Comparison of ENCODE assay signal across 13 cellular contexts in the genomic region with DNA sequence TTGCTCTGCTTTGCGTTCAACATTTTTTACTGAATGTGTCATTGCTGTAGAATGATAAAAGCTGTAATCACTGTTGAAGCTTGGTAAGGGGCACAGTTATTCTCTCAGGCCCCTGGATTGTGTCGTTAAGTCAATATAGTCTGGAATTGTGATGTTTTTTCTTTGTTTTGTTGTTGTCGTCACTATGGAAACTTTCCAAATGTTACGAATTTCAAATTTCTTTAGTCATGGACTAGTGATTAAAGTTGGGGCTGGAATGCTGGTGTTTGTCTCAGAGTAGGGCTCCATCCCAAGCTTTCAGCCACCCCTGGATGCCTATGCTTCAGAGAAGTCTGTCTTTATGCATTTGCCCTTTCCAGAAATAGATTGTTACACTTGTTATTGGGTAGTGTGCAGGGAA.
DNase-seq lines count a peak whose midpoint lies in the region; ATAC-seq and TF ChIP-seq lines count a peak whose summit lies in the region.
"Had no signal": no experiment of that assay in that cellular context is flagged by ENCODE, and none has a peak within 500 bp of the region (broad histone marks: within the 10 kb centered on the region; RNA-seq: fewer than 3 reads in every experiment).

No MANE protein-coding gene starts in this region.

- peak overlapping the region; percentile 61 for H3K27ac ChIP-seq in HUES48 (ENCODE audit: low read depth, low read length)
- H3K27ac ChIP-seq in iPS DF 6.9 (ENCODE audit: low read length) = no peak overlapping the region
- no peak overlapping the region for H3K27ac ChIP-seq in foreskin keratinocyte
- H3K27ac ChIP-seq: Peyer's patch had no signal

- ATAC-seq in WTC11 = peak; percentile 88
- no peak for ATAC-seq in GM21825 (IDR thresholded peaks at IDR 0.05; ENCODE audit: unreplicated experiment)
- ATAC-seq in foreskin keratinocyte = no peak
- ATAC-seq: Right ventricle myocardium inferior had no signal

- 0 out of 2 replicates have a peak overlapping the region, but pooled peaks have one; percentile 7 for H3K9ac ChIP-seq in HUES48 (ENCODE audit: low read depth, low read length)

- H3K4me1 ChIP-seq in HUES48 (ENCODE audit: control insufficient read depth, insufficient read depth, low read length) (peaks cover 23% of the 10 kb centered on the region), iPS DF 6.9 (ENCODE audit: control insufficient read depth, insufficient read depth, low read length) (no peaks in the 10 kb centered on the region; the same call in 1 of the 2 replicates), neuron (ENCODE audit: insufficient read depth, low read length) (no peaks in the 10 kb centered on the region), foreskin keratinocyte (no peaks in the 10 kb centered on the region), HAP-1 (no peaks in the 10 kb centered on the region; the same call in none of the 2 replicates)
- H3K4me1 ChIP-seq: Peyer's patch had no signal

- DNase-seq in WTC11 (ENCODE audit: low spot score) (no peak), iPS DF 6.9 (ENCODE audit: low read depth, low spot score) (peak; percentile 25), foreskin keratinocyte (no peak), HAP-1 (ENCODE audit: low spot score in 2 of 2) (no peak), type B pancreatic cell (ENCODE audit: extremely low spot score, unreplicated experiment) (no peak)
- DNase-seq: C1 segment of cervical spinal cord, H7, NCI-H2029, Peyer's patch had no signal

- H3K27me3 Mint-ChIP-seq in WTC11 (ENCODE audit: low read depth) (no peaks in the 10 kb centered on the region), type B pancreatic cell (peaks cover 26% of the 10 kb centered on the region)

- H3K4me3 Mint-ChIP-seq in WTC11 = no peak overlapping the region
- no peak overlapping the region for H3K4me3 Mint-ChIP-seq in type B pancreatic cell

- H3K9me3 Mint-ChIP-seq in WTC11 (0 out of 2 replicates have a peak, but pooled peaks cover 3% of the 10 kb centered on the region), type B pancreatic cell (no peaks in the 10 kb centered on the region)

- peaks cover 25% of the 10 kb centered on the region for H3K4me1 Mint-ChIP-seq in WTC11
- no peaks in the 10 kb centered on the region for H3K4me1 Mint-ChIP-seq in type B pancreatic cell (ENCODE audit: unreplicated experiment)

- H3K36me3 Mint-ChIP-seq in WTC11 (no peaks in the 10 kb centered on the region), type B pancreatic cell (no peaks in the 10 kb centered on the region)

- H2AFZ ChIP-seq in neuron (ENCODE audit: low read depth, low read length) = peak overlapping the region; percentile 14

- in situ Hi-C loops in HAP-1 (cut with MboI; ENCODE audit: low sequenced_read_pairs) = no loop called here

- POLR2A ChIA-PET in WTC11 (lab: Charles Lee) = no interaction called here

- H3K27me3 ChIP-seq in HUES48 (ENCODE audit: control insufficient read depth, insufficient read depth, low read length) (no peaks in the 10 kb centered on the region), iPS DF 6.9 (ENCODE audit: control insufficient read depth, insufficient read depth, low read length) (no peaks in the 10 kb centered on the region), neuron (ENCODE audit: insufficient read depth, low read length) (no peaks in the 10 kb centered on the region), foreskin keratinocyte (no peaks in the 10 kb centered on the region), HAP-1 (ENCODE audit: low read depth) (no peaks in the 10 kb centered on the region; the same call in 1 of the 2 replicates)
- H3K27me3 ChIP-seq: Peyer's patch had no signal

- H3K36me3 ChIP-seq in HUES48 (ENCODE audit: control insufficient read depth, insufficient read depth, low read length) (no peaks in the 10 kb centered on the region), iPS DF 6.9 (ENCODE audit: control insufficient read depth, insufficient read depth, low read length) (no peaks in the 10 kb centered on the region), neuron (ENCODE audit: insufficient read depth, low read length) (no peaks in the 10 kb centered on the region), HAP-1 (replicated peaks) (no peaks in the 10 kb centered on the region)
- H3K36me3 ChIP-seq: Peyer's patch had no signal

- no CpG with 5 or more reads among the region's 4 CpGs for WGBS in iPS DF 6.9 (ENCODE audit: insufficient coverage, insufficient read length)

- TF ChIP-seq CTCF in WTC11 (IDR thresholded peaks at IDR 0.05) = no peak
- no peak for TF ChIP-seq CTCF in foreskin keratinocyte (conservative IDR thresholded peaks at IDR 0.05)
- no peak for TF ChIP-seq CTCF in type B pancreatic cell (conservative IDR thresholded peaks at IDR 0.05)

- CTCF ChIA-PET in WTC11 (lab: Charles Lee) = no interaction called here

- H3K27ac Mint-ChIP-seq in WTC11 (0 out of 2 replicates have a peak overlapping the region, but pooled peaks have one; percentile 63), type B pancreatic cell (no peak overlapping the region)

- H3K9me3 ChIP-seq in HUES48 (ENCODE audit: control insufficient read depth, insufficient read depth, low read length) = no peaks in the 10 kb centered on the region
- no peaks in the 10 kb centered on the region for H3K9me3 ChIP-seq in iPS DF 6.9 (ENCODE audit: control insufficient read depth, insufficient read depth, low read length)
- H3K9me3 ChIP-seq in neuron (ENCODE audit: low read length) = no peaks in the 10 kb centered on the region
- no peaks in the 10 kb centered on the region for H3K9me3 ChIP-seq in HAP-1
- H3K9me3 ChIP-seq: Peyer's patch had no signal

- H3K4me3 ChIP-seq in HUES48 (ENCODE audit: low read depth, low read length) (no peak overlapping the region), iPS DF 6.9 (ENCODE audit: low read length) (no peak overlapping the region), neuron (ENCODE audit: low read length) (no peak overlapping the region), HAP-1 (no peak overlapping the region)
- H3K4me3 ChIP-seq: Peyer's patch had no signal

TF ChIP-seq in WTC11, 78 proteins besides CTCF, POLR2A, EP300 and RAD21:
- TF ChIP-seq, protein P1, sequence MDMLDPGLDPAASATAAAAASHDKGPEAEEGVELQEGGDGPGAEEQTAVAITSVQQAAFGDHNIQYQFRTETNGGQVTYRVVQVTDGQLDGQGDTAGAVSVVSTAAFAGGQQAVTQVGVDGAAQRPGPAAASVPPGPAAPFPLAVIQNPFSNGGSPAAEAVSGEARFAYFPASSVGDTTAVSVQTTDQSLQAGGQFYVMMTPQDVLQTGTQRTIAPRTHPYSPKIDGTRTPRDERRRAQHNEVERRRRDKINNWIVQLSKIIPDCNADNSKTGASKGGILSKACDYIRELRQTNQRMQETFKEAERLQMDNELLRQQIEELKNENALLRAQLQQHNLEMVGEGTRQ (CRISPR knock-in tag; IDR thresholded peaks at IDR 0.05) = no peak
- TF ChIP-seq ZNF317 (CRISPR knock-in tag; IDR thresholded peaks at IDR 0.05; ENCODE audit: borderline replicate concordance, low read depth) = no peak
- TF ChIP-seq, protein P2, sequence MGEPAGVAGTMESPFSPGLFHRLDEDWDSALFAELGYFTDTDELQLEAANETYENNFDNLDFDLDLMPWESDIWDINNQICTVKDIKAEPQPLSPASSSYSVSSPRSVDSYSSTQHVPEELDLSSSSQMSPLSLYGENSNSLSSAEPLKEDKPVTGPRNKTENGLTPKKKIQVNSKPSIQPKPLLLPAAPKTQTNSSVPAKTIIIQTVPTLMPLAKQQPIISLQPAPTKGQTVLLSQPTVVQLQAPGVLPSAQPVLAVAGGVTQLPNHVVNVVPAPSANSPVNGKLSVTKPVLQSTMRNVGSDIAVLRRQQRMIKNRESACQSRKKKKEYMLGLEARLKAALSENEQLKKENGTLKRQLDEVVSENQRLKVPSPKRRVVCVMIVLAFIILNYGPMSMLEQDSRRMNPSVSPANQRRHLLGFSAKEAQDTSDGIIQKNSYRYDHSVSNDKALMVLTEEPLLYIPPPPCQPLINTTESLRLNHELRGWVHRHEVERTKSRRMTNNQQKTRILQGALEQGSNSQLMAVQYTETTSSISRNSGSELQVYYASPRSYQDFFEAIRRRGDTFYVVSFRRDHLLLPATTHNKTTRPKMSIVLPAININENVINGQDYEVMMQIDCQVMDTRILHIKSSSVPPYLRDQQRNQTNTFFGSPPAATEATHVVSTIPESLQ (CRISPR knock-in tag; IDR thresholded peaks at IDR 0.05) = no peak
- TF ChIP-seq JUN (CRISPR knock-in tag; IDR thresholded peaks at IDR 0.05) = no peak
- TF ChIP-seq, protein P3, sequence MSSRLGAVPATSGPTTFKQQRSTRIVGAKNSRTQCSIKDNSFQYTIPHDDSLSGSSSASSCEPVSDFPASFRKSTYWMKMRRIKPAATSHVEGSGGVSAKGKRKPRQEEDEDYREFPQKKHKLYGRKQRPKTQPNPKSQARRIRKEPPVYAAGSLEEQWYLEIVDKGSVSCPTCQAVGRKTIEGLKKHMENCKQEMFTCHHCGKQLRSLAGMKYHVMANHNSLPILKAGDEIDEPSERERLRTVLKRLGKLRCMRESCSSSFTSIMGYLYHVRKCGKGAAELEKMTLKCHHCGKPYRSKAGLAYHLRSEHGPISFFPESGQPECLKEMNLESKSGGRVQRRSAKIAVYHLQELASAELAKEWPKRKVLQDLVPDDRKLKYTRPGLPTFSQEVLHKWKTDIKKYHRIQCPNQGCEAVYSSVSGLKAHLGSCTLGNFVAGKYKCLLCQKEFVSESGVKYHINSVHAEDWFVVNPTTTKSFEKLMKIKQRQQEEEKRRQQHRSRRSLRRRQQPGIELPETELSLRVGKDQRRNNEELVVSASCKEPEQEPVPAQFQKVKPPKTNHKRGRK (CRISPR knock-in tag; IDR thresholded peaks at IDR 0.05; ENCODE audit: borderline replicate concordance) = no peak
- TF ChIP-seq FOXK1 (CRISPR knock-in tag; IDR thresholded peaks at IDR 0.05) = no peak
- TF ChIP-seq, protein P4, sequence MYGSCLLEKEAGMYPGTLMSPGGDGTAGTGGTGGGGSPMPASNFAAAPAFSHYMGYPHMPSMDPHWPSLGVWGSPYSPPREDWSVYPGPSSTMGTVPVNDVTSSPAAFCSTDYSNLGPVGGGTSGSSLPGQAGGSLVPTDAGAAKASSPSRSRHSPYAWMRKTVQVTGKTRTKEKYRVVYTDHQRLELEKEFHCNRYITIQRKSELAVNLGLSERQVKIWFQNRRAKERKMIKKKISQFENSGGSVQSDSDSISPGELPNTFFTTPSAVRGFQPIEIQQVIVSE (CRISPR knock-in tag; IDR thresholded peaks at IDR 0.05; ENCODE audit: borderline replicate concordance) = no peak
- TF ChIP-seq NFATC4 (CRISPR knock-in tag; IDR thresholded peaks at IDR 0.05) = no peak
- TF ChIP-seq, protein P5, sequence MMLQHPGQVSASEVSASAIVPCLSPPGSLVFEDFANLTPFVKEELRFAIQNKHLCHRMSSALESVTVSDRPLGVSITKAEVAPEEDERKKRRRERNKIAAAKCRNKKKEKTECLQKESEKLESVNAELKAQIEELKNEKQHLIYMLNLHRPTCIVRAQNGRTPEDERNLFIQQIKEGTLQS (CRISPR knock-in tag; conservative IDR thresholded peaks at IDR 0.05) = no peak
